8 cellular contexts compared by ENCODE assay signal in the genomic region with DNA sequence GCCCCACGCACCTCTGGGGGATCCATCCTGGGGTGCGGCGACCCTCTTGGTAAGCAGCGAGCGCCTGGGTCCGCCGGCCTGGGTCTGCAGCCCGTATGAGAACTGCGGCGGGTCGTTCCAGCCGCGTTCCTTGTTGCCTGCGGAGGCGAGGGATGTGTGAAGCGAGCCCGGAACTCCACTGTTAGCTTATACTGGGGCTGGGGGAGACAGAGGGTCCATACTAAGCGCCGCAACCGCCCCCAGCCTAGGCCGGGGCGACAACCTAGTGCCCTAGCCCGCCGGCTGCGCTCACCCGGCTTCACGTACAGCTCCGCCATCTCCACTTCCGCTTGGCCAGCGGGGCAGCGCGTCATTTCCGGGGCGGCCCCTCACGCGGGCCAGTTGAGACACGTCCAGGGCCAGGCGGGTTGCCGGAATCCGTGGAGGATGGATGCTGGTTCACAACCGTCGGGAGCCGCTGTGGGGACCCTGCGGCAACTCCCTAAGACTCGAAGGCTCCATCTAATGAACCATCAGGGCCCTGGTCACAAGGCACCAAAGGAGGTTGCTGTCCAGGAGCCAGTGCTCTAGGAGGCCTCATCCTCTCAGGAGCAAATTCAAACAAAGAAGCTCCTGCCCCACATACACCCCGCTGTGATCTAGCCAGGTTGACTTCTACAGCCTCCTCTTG. TPM values are rescaled to one million over a fixed set of nuclear protein-coding genes. Genes with fewer than 3 reads are reported as not detected.
DNase-seq lines count a peak whose midpoint lies in the region; ATAC-seq and TF ChIP-seq lines count a peak whose summit lies in the region.

Gene SRA1 (minus strand): TSS at position 338 of the 670 bp plus-strand sequence. CDS start 21 bp downstream, at position 317.

- 5% methylated on average over 17 of the region's 46 CpGs for WGBS in SK-N-SH (ENCODE audit: low lambda C conversion rate)

- DNase-seq in GM06990 (ENCODE audit: extremely low read depth, insufficient read length) (peak; percentile 92), HFF-Myc (ENCODE audit: extremely low read depth, low read depth) (peak; percentile 65), MV-4-11 (lab: John Stamatoyannopoulos, UW) (peak; percentile 84), SK-N-SH (peak; percentile 97), glomerular endothelial cell (ENCODE audit: extremely low read depth, low read depth, low spot score) (no peak), omental fat pad (ENCODE audit: low spot score) (peak; percentile 91)

- no peaks in the 10 kb centered on the region for H3K9me3 ChIP-seq in SK-N-SH

- H2AFZ ChIP-seq in SK-N-SH (ENCODE audit: low read depth) = peak within 1 kb of the TSS; percentile 68

- peaks cover 9% of the 10 kb centered on the region for H3K36me3 ChIP-seq in GM06990 (ENCODE audit: control insufficient read depth, insufficient read depth, low read length)
- peaks cover 11 to 25% of the 10 kb centered on the region in 2 experiments for H3K36me3 ChIP-seq in SK-N-SH (replicated peaks in 1 of 2; ENCODE audit: control insufficient read depth in 1 of 2, insufficient read depth in 2 of 2, low read length in 1 of 2)

- no peaks in the 10 kb centered on the region for H3K9me2 ChIP-seq in SK-N-SH

- H3K9me3 Mint-ChIP-seq in activated naive CD4-positive, alpha-beta T cell treated with anti-CD3 and anti-CD28 coated beads, Interleukin-2, amount 50 U/mL, for 24 hours = no peaks in the 10 kb centered on the region

- TF ChIP-seq CTCF in GM06990 (IDR thresholded peaks at IDR 0.05; ENCODE audit: insufficient read depth, low read length, poor library complexity, severe bottlenecking) (no peak), HFF-Myc (IDR thresholded peaks at IDR 0.05; ENCODE audit: low read depth, low read length, missing control alignments) (no peak), SK-N-SH (IDR thresholded peaks at IDR 0.05) (no peak), omental fat pad (IDR thresholded peaks at IDR 0.05) (no peak)

- peak within 1 kb of the TSS; percentile 94 for H3K27ac Mint-ChIP-seq in activated naive CD4-positive, alpha-beta T cell treated with anti-CD3 and anti-CD28 coated beads, Interleukin-2, amount 50 U/mL, for 24 hours

- CTCF ChIA-PET in SK-N-SH (lab: Yijun Ruan, JAX) = interaction anchor here (0.7 to 1.5 kb wide), 6 partner anchors 10 to 763 kb away, joined by 3 to 6 read pairs (median 3); partner anchors contain the start of genes EIF4EBP3, HBEGF, IK and NDUFA2

- H3F3A ChIP-seq in SK-N-SH (replicated peaks; ENCODE audit: insufficient read depth) = peaks cover 9% of the 10 kb centered on the region

- H3K36me3 Mint-ChIP-seq in activated naive CD4-positive, alpha-beta T cell treated with anti-CD3 and anti-CD28 coated beads, Interleukin-2, amount 50 U/mL, for 24 hours = peaks cover 10% of the 10 kb centered on the region

- POLR2A ChIA-PET in SK-N-SH (lab: Yijun Ruan, JAX) = interaction anchor here (0.6 to 1.4 kb wide), 10 partner anchors 9 to 156 kb away, joined by 3 to 21 read pairs (median 4); partner anchors contain the start of genes ANKHD1, EIF4EBP3, HARS1 and HARS2

- no peaks in the 10 kb centered on the region for H3K27me3 ChIP-seq in GM06990 (replicated peaks; ENCODE audit: control insufficient read depth, insufficient read depth, low read length)
- H3K27me3 ChIP-seq in SK-N-SH (ENCODE audit: insufficient read depth) = no peaks in the 10 kb centered on the region

- peaks cover 50% of the 10 kb centered on the region for H3K79me2 ChIP-seq in SK-N-SH (ENCODE audit: insufficient read depth)

- peaks cover 58% of the 10 kb centered on the region for H3K4me1 Mint-ChIP-seq in activated naive CD4-positive, alpha-beta T cell treated with anti-CD3 and anti-CD28 coated beads, Interleukin-2, amount 50 U/mL, for 24 hours

- peak within 1 kb of the TSS; percentile 61 for H3K4me2 ChIP-seq in SK-N-SH

- peak within 1 kb of the TSS; percentile 94 for H3K4me3 Mint-ChIP-seq in activated naive CD4-positive, alpha-beta T cell treated with anti-CD3 and anti-CD28 coated beads, Interleukin-2, amount 50 U/mL, for 24 hours

- TF ChIP-seq EP300 in SK-N-SH (IDR thresholded peaks at IDR 0.05; ENCODE audit: borderline replicate concordance in 1 of 2, low read depth in 1 of 2, low read length in 1 of 2) = no peak

- H3K4me1 ChIP-seq in SK-N-SH (ENCODE audit: control insufficient read depth in 1 of 2, insufficient read depth in 2 of 2, low read depth in 1 of 2, low read length in 1 of 2) = peaks cover 7 to 20% of the 10 kb centered on the region in 2 experiments; a peak in 3 of 4 replicates

- H3K4me3 ChIP-seq in GM06990 (replicated peaks; ENCODE audit: low read depth, low read length) = peak within 1 kb of the TSS; percentile 90
- peak within 1 kb of the TSS; percentile 69 for H3K4me3 ChIP-seq in HFF-Myc (replicated peaks; ENCODE audit: low read depth, low read length)
- peak within 1 kb of the TSS; percentile 85 to 87 for H3K4me3 ChIP-seq in SK-N-SH (ENCODE audit: low read depth in 2 of 2, low read length in 1 of 2)

- H3K9ac ChIP-seq in SK-N-SH = peak within 1 kb of the TSS; percentile 89

- no peak for TF ChIP-seq RAD21 in SK-N-SH (IDR thresholded peaks at IDR 0.05; ENCODE audit: low read length)

- peak within 1 kb of the TSS; percentile 78 to 92 for H3K27ac ChIP-seq in SK-N-SH (ENCODE audit: low read depth in 2 of 2, low read length in 1 of 2)
- H3K27ac ChIP-seq in temporal lobe (ENCODE audit: low read depth, low read length) = peak within 1 kb of the TSS; percentile 85

- peak; percentile 95 for ATAC-seq in omental fat pad (ENCODE audit: low FRiP score)

- H3K27me3 Mint-ChIP-seq in activated naive CD4-positive, alpha-beta T cell treated with anti-CD3 and anti-CD28 coated beads, Interleukin-2, amount 50 U/mL, for 24 hours = no peaks in the 10 kb centered on the region

- H4K20me1 ChIP-seq in SK-N-SH (ENCODE audit: insufficient read depth) = peaks cover 4% of the 10 kb centered on the region

TF ChIP-seq in SK-N-SH, 30 proteins besides CTCF, POLR2A, EP300 and RAD21 (continues in another document):
- peak; percentile 90 for TF ChIP-seq TAF1 (IDR thresholded peaks at IDR 0.05; ENCODE audit: borderline replicate concordance, low read depth, low read length)
- TF ChIP-seq, protein P1, sequence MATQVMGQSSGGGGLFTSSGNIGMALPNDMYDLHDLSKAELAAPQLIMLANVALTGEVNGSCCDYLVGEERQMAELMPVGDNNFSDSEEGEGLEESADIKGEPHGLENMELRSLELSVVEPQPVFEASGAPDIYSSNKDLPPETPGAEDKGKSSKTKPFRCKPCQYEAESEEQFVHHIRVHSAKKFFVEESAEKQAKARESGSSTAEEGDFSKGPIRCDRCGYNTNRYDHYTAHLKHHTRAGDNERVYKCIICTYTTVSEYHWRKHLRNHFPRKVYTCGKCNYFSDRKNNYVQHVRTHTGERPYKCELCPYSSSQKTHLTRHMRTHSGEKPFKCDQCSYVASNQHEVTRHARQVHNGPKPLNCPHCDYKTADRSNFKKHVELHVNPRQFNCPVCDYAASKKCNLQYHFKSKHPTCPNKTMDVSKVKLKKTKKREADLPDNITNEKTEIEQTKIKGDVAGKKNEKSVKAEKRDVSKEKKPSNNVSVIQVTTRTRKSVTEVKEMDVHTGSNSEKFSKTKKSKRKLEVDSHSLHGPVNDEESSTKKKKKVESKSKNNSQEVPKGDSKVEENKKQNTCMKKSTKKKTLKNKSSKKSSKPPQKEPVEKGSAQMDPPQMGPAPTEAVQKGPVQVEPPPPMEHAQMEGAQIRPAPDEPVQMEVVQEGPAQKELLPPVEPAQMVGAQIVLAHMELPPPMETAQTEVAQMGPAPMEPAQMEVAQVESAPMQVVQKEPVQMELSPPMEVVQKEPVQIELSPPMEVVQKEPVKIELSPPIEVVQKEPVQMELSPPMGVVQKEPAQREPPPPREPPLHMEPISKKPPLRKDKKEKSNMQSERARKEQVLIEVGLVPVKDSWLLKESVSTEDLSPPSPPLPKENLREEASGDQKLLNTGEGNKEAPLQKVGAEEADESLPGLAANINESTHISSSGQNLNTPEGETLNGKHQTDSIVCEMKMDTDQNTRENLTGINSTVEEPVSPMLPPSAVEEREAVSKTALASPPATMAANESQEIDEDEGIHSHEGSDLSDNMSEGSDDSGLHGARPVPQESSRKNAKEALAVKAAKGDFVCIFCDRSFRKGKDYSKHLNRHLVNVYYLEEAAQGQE (IDR thresholded peaks at IDR 0.05; ENCODE audit: low read depth, low read length) = 0 out of 2 replicates have a peak, but pooled peaks have one; percentile 46
- TF ChIP-seq RFX5 (IDR thresholded peaks at IDR 0.05; ENCODE audit: low read length) = no peak
- TF ChIP-seq EZH2phosphoT487 (IDR thresholded peaks at IDR 0.05; ENCODE audit: borderline replicate concordance, low read depth) = no peak
- no peak for TF ChIP-seq TEAD4 (IDR thresholded peaks at IDR 0.05; ENCODE audit: borderline replicate concordance, insufficient read depth)
- TF ChIP-seq ZBTB33 (IDR thresholded peaks at IDR 0.05; ENCODE audit: borderline replicate concordance, low read depth) = no peak
- TF ChIP-seq PBX3 (IDR thresholded peaks at IDR 0.05) = peak; percentile 33; the same call in 1 of the 2 replicates

RNA-seq across cellular contexts. Expression of gene SRA1, which starts in this region (rescaled TPM):
- 35.9 and 37.8 TPM in 2 replicates for polyA plus RNA-seq in SK-N-SH (2012; rRNA removed)
- 36.1 and 37.2 TPM in 2 replicates for polyA plus RNA-seq in SK-N-SH (2012; cell fraction: cytosol; rRNA removed)
- 52.5 and 70.9 TPM in 2 replicates for polyA plus RNA-seq in SK-N-SH (2012; cell fraction: nucleus; rRNA removed)
- total RNA-seq in glomerular endothelial cell (24.3 and 38.4 TPM in 2 replicates), omental fat pad (10 to 100 TPM; 18.1 to 44.2 (median 24.3) TPM), temporal lobe (14.3 TPM)
